In genomic region chr1:55584521-55585401, GRCh38 we compare ENCODE assay signal across 9 cellular contexts.
DNase-seq lines count a peak whose midpoint lies in the region; ATAC-seq and TF ChIP-seq lines count a peak whose summit lies in the region.
"Had no signal": no experiment of that assay in that cellular context is flagged by ENCODE, and none has a peak within 500 bp of the region (broad histone marks: within the 10 kb centered on the region; RNA-seq: fewer than 3 reads in every experiment).

No MANE protein-coding gene starts in this region.

- ATAC-seq in right cardiac atrium (peak; percentile 32 to 76), HG02970 (IDR thresholded peaks at IDR 0.05; ENCODE audit: low FRiP score, unreplicated experiment) (no peak), body of pancreas (no peak)

- H3K9me3 ChIP-seq in HEK293 (ENCODE audit: control insufficient read depth, insufficient read depth, low read depth, low read length), result no peaks in the 10 kb centered on the region
- H3K9me3 ChIP-seq in right cardiac atrium (ENCODE audit: control insufficient read depth, low read length), result no peaks in the 10 kb centered on the region
- H3K9me3 ChIP-seq in body of pancreas, result no peaks in the 10 kb centered on the region

- 54% methylated on average over 2 of the region's 2 CpGs for WGBS in right cardiac atrium
- WGBS in body of pancreas, 2 donors, result 43 to 48% methylated on average over 2 of the region's 2 CpGs

- H3K27ac ChIP-seq in HEK293 (ENCODE audit: extremely low read depth, low read depth, low read length), result no peak overlapping the region
- no peak overlapping the region for H3K27ac ChIP-seq in right cardiac atrium (ENCODE audit: low read length)
- no peak overlapping the region for H3K27ac ChIP-seq in body of pancreas
- H3K27ac ChIP-seq: epithelial cell of prostate had no signal

- POLR2A ChIA-PET in HEK293 (lab: Yijun Ruan, JAX), result interaction anchor here (0.6 kb wide), 1 partner anchor 41 kb away, joined by 4 read pairs; no protein-coding TSS in a partner anchor

- CTCF ChIA-PET in HEK293 (lab: Yijun Ruan, JAX), result interaction anchor here (0.5 to 1.4 kb wide), 3 partner anchors 26 to 1056 kb away, joined by 3 to 5 read pairs (median 4); no protein-coding TSS in a partner anchor

- in situ Hi-C loops in SK-MEL-5 (cut with HindIII; ENCODE audit: low pct_unique_long_range_greater_than_20kb, low sequenced_read_pairs), result no loop called here

- H3K27me3 ChIP-seq in right cardiac atrium (ENCODE audit: control insufficient read depth, insufficient read depth) (no peaks in the 10 kb centered on the region), body of pancreas (no peaks in the 10 kb centered on the region)

- H3K4me3 ChIP-seq in HEK293 (ENCODE audit: low read depth, low read length) (no peak overlapping the region), right cardiac atrium (ENCODE audit: low read length) (no peak overlapping the region), body of pancreas (no peak overlapping the region)

- peak; percentile 12 for DNase-seq in SK-MEL-5 (ENCODE audit: low read depth, low spot score)
- peak; percentile 36 to 78 (median 62) for DNase-seq in right cardiac atrium
- peak; percentile 35 for DNase-seq in superior temporal gyrus (ENCODE audit: extremely low spot score)
- no peak for DNase-seq in activated T-cell treated with anti-CD3 and anti-CD28 coated beads, Interleukin-2, amount 50 U/mL, for 48 hours
- no peak for DNase-seq in activated CD4-positive, CD25-positive, alpha-beta regulatory T cell (lab: John Stamatoyannopoulos, UW)
- DNase-seq in body of pancreas, result no peak

- no peak for TF ChIP-seq POLR2A in body of pancreas (IDR thresholded peaks at IDR 0.05)

- no peaks in the 10 kb centered on the region for H3K36me3 ChIP-seq in HEK293 (ENCODE audit: control insufficient read depth in 2 of 2, insufficient read depth in 1 of 2, low read length in 2 of 2)
- H3K36me3 ChIP-seq in body of pancreas (replicated peaks in 1 of 2; ENCODE audit: insufficient read depth in 1 of 2, low read depth in 2 of 2), result no peaks in the 10 kb centered on the region

- TF ChIP-seq CTCF in HEK293 (tag by site-specific recombination; IDR thresholded peaks at IDR 0.05), result no peak
- no peak for TF ChIP-seq CTCF in body of pancreas (IDR thresholded peaks at IDR 0.05)

- intact Hi-C loops in right cardiac atrium (cut with DNase I), result no loop called here
- intact Hi-C loops in body of pancreas (cut with DNase I), result no loop called here

- peaks cover 7% of the 10 kb centered on the region for H3K4me1 ChIP-seq in HEK293 (ENCODE audit: control insufficient read depth, insufficient read depth, low read length)
- no peaks in the 10 kb centered on the region for H3K4me1 ChIP-seq in right cardiac atrium (ENCODE audit: control insufficient read depth, insufficient read depth, low read length)
- no peaks in the 10 kb centered on the region for H3K4me1 ChIP-seq in body of pancreas

TF ChIP-seq in HEK293, 187 proteins besides CTCF, POLR2A, EP300 and RAD21 (continues in another document):
- TF ChIP-seq SCRT1 (tag by site-specific recombination; IDR thresholded peaks at IDR 0.05; ENCODE audit: borderline replicate concordance) (peak; percentile 49; the same call in 1 of the 2 replicates), ZNF843 (tag by site-specific recombination; IDR thresholded peaks at IDR 0.05) (no peak), ZSCAN18 (tag by site-specific recombination; IDR thresholded peaks at IDR 0.05) (no peak), ZFP3 (tag by site-specific recombination; IDR thresholded peaks at IDR 0.05; ENCODE audit: low read depth) (no peak), ZNF335 (tag by site-specific recombination; conservative IDR thresholded peaks at IDR 0.05) (peak; percentile 57; the same call in 1 of the 2 replicates), PATZ1 (tag by site-specific recombination; IDR thresholded peaks at IDR 0.05) (0 out of 2 replicates have a peak, but pooled peaks have one; percentile 35), ZNF777 (tag by site-specific recombination; IDR thresholded peaks at IDR 0.05; ENCODE audit: borderline replicate concordance) (no peak), SCRT2 (tag by site-specific recombination; IDR thresholded peaks at IDR 0.05) (peak; percentile 51), PRDM2 (tag by site-specific recombination; IDR thresholded peaks at IDR 0.05; ENCODE audit: borderline replicate concordance) (no peak), PRDM4 (tag by site-specific recombination; IDR thresholded peaks at IDR 0.05) (peak; percentile 79)

Comparison
In these comparisons a context has a peak if more than half of its experiments do, and no peak if none do; other contexts are left out.
1. DNase-seq: peak in SK-MEL-5 (single experiment), right cardiac atrium (3 of 3) and superior temporal gyrus (single experiment); none in activated T-cell treated with anti-CD3 and anti-CD28 coated beads, Interleukin-2, amount 50 U/mL, for 48 hours (0 of 2), activated CD4-positive, CD25-positive, alpha-beta regulatory T cell (0 of 4) and body of pancreas (0 of 4).
2. ATAC-seq: peak in right cardiac atrium (2 of 2); none in HG02970 (single experiment) and body of pancreas (single experiment).